ENCODE assay signal across 8 cellular contexts in the genomic region with DNA sequence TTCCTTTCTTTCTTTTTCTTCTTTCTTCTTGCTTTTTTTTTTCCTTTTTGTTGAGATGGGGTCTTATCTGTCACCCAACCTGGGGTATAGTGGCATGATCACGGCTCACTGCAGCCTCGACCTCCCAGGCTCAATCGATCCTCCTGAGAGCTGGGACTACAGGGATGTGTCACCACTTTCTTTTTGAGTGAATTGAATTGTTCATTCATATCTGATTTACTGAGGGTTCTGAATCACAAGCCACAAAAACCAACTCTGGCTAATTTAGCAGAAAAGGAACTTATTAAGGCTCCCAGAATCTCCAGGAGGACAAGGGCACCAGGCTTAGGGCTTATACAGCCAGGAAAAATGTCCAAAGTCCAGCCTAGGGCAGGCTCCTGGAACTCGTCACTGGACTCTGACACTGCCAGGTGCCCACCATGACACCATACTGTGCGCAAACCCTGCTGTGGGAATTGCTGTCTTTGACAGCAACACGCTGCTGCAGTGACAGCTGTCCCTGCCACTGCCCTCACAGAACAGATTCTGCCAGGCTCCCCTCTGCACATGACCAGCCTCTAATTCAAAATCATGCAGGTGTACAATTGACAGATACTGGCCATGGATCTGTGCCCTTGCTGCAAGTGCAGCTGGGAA. TPM values are rescaled to one million over a fixed set of nuclear protein-coding genes. Genes with fewer than 3 reads are reported as not detected.
DNase-seq lines count a peak whose midpoint lies in the region; ATAC-seq and TF ChIP-seq lines count a peak whose summit lies in the region.

No MANE protein-coding gene starts in this region.

- H3K36me3 ChIP-seq in sigmoid colon: no peaks in the 10 kb centered on the region

- no peak overlapping the region for H3K4me3 ChIP-seq in sigmoid colon

- H3K27ac ChIP-seq in sigmoid colon: no peak overlapping the region

- DNase-seq in RPMI7951 (ENCODE audit: low read depth): peak; percentile 81
- no peak for DNase-seq in left lobe of liver (ENCODE audit: low spot score)
- DNase-seq in nucleus accumbens (lab: John Stamatoyannopoulos, UW): no peak
- DNase-seq in NCI-H345 treated with DMSO at 0.1 percent for 48 hours (lab: John Stamatoyannopoulos, UW; ENCODE audit: unreplicated experiment): no peak
- DNase-seq in sigmoid colon: no peak
- no peak for DNase-seq in GM10266 (ENCODE audit: extremely low spot score)

- no peaks in the 10 kb centered on the region for H3K27me3 ChIP-seq in sigmoid colon

- no peaks in the 10 kb centered on the region for H3K9me3 ChIP-seq in sigmoid colon

- peak; percentile 65 for ATAC-seq in GM19025 (IDR thresholded peaks at IDR 0.05; ENCODE audit: low read depth, unreplicated experiment)
- peak; percentile 84 for ATAC-seq in HG02678 (IDR thresholded peaks at IDR 0.05; ENCODE audit: unreplicated experiment)
- ATAC-seq in left lobe of liver: peak; percentile 75

- 66 to 68% methylated on average over 6 of the region's 6 CpGs for WGBS in sigmoid colon, 2 donors

- TF ChIP-seq EP300 in sigmoid colon (IDR thresholded peaks at IDR 0.05): no peak

- no peaks in the 10 kb centered on the region for H3K4me1 ChIP-seq in sigmoid colon

- intact Hi-C loops in sigmoid colon (cut with DNase I): no loop called here

- TF ChIP-seq POLR2A in sigmoid colon (IDR thresholded peaks at IDR 0.05): no peak

- no peak for TF ChIP-seq CTCF in sigmoid colon (IDR thresholded peaks at IDR 0.05)
- no peak for TF ChIP-seq CTCF in GM10266 (IDR thresholded peaks at IDR 0.05; ENCODE audit: control insufficient read depth, insufficient read depth, low read depth, missing control alignments)

RNA-seq across cellular contexts. Expression of gene EML6, which starts 42.9 kb away (rescaled TPM):
- total RNA-seq in RPMI7951 (2014; rRNA removed; shearing (Covaris generic)): 0.72 and 2.1 TPM in 2 replicates
- 1.6 TPM for total RNA-seq in left lobe of liver
- total RNA-seq in sigmoid colon: 1 to 10 TPM in 3 of 4 donors, under 1 TPM in 1; 0.66 to 1.9 (median 1.2) TPM
- 1 to 10 TPM in 2 of 3 donors, under 1 TPM in 1; 0.46 to 2.2 (median 1.2) TPM for polyA plus RNA-seq in sigmoid colon
